ENCODE assay signal across 29 cellular contexts in the genomic region with DNA sequence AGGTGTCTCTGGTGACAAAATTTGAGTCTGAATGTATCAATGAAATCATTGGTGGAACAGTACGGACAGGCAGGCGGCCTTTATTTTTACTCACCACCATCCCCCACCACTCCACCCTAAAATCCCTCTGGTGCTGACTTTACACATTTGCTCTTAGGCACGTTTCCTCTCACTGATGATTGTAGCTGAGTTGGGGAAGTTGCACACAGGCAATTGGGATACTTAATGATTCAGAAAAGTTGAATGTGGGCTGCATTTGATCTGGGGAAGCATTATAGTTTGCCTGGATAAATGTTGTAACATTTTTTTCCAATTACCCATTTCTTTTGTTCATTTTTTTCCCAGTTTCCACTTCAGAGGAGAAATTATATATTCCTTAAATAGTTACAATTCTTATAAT.
"Had no signal": no experiment of that assay in that cellular context is flagged by ENCODE, and none has a peak within 500 bp of the region (broad histone marks: within the 10 kb centered on the region; RNA-seq: fewer than 3 reads in every experiment).

No MANE protein-coding gene starts in this region.

- H3K27ac ChIP-seq: cardiac muscle cell, coronary artery, dorsolateral prefrontal cortex, foreskin keratinocyte, heart left ventricle, thoracic aorta, uterus had no signal

- DNase-seq: activated B cell treated with CpG ODN at 0.5 μM for 24 hours; activated CD8-positive, alpha-beta memory T cell treated with anti-CD3 and anti-CD28 coated beads, Interleukin-2, amount 10 ng/mL, durations not matched to agents 7 days and 5 days; activated CD8-positive, alpha-beta T cell treated with anti-CD3 and anti-CD28 coated beads, Interleukin-2, amount 10 ng/mL, durations not matched to agents 7 days and 5 days; activated naive CD4-positive, alpha-beta T cell; activated T-cell treated with anti-CD3 and anti-CD28 coated beads, Interleukin-2, amount 50 U/mL, for 48 hours; cerebellar nuclear complex; dorsolateral prefrontal cortex; effector memory CD4-positive, alpha-beta T cell; foreskin keratinocyte; heart left ventricle; hypothalamus; immature natural killer cell; kidney; left colon; midbrain; naive thymus-derived CD8-positive, alpha-beta T cell; right cardiac atrium; stimulated activated CD4-positive, alpha-beta T cell treated with anti-CD3 and anti-CD28 coated beads, Interleukin-2, amount 100 ng/mL, for 48 hours; stimulated activated naive CD8-positive, alpha-beta T cell treated with anti-CD3 and anti-CD28 coated beads, Interleukin-15, Interleukin-2, amounts not matched to agents 100 U/mL and 50 U/mL, for 24 hours; T-helper 2 cell; trophoblast cell; uterus had no signal

- H3K27me3 ChIP-seq: cardiac muscle cell, foreskin keratinocyte, heart left ventricle, uterus had no signal

- H3K36me3 Mint-ChIP-seq: activated CD8-positive, alpha-beta memory T cell treated with anti-CD3 and anti-CD28 coated beads, Interleukin-2, amount 10 ng/mL, durations not matched to agents 7 days and 5 days; brain; immature natural killer cell; memory B cell; naive thymus-derived CD8-positive, alpha-beta T cell had no signal

- H3K4me1 ChIP-seq: foreskin keratinocyte, heart left ventricle, uterus had no signal

- H3K4me3 ChIP-seq: cardiac muscle cell, coronary artery, dorsolateral prefrontal cortex, heart left ventricle, thoracic aorta, uterus had no signal

- H3K4me1 Mint-ChIP-seq: activated B cell treated with CpG ODN at 0.5 μM for 24 hours; activated CD8-positive, alpha-beta memory T cell treated with anti-CD3 and anti-CD28 coated beads, Interleukin-2, amount 10 ng/mL, durations not matched to agents 7 days and 5 days; brain; immature natural killer cell; memory B cell; naive thymus-derived CD8-positive, alpha-beta T cell; neural crest cell had no signal

- H3K27me3 Mint-ChIP-seq: activated B cell treated with CpG ODN at 0.5 μM for 24 hours; activated CD8-positive, alpha-beta memory T cell treated with anti-CD3 and anti-CD28 coated beads, Interleukin-2, amount 10 ng/mL, durations not matched to agents 7 days and 5 days; memory B cell; naive thymus-derived CD8-positive, alpha-beta T cell had no signal

- H3K36me3 ChIP-seq: cardiac muscle cell, heart left ventricle, thoracic aorta, uterus had no signal

- H3K4me3 Mint-ChIP-seq: activated B cell treated with CpG ODN at 0.5 μM for 24 hours; activated CD8-positive, alpha-beta memory T cell treated with anti-CD3 and anti-CD28 coated beads, Interleukin-2, amount 10 ng/mL, durations not matched to agents 7 days and 5 days; activated CD8-positive, alpha-beta T cell treated with anti-CD3 and anti-CD28 coated beads, Interleukin-2, amount 10 ng/mL, durations not matched to agents 7 days and 5 days; brain; immature natural killer cell; memory B cell; naive thymus-derived CD8-positive, alpha-beta T cell; neural crest cell had no signal

- H3K9me3 ChIP-seq: thoracic aorta, uterus had no signal

- H3K27ac Mint-ChIP-seq: activated B cell treated with CpG ODN at 0.5 μM for 24 hours; activated CD8-positive, alpha-beta memory T cell treated with anti-CD3 and anti-CD28 coated beads, Interleukin-2, amount 10 ng/mL, durations not matched to agents 7 days and 5 days; activated CD8-positive, alpha-beta T cell treated with anti-CD3 and anti-CD28 coated beads, Interleukin-2, amount 10 ng/mL, durations not matched to agents 7 days and 5 days; activated naive CD4-positive, alpha-beta T cell treated with anti-CD3 and anti-CD28 coated beads, Interleukin-2, amount 50 U/mL, for 72 hours; brain; immature natural killer cell; memory B cell; naive thymus-derived CD8-positive, alpha-beta T cell had no signal

- H3K9me3 Mint-ChIP-seq: neural crest cell had no signal
